Comparison of ENCODE assay signal across 23 cellular contexts in the genomic region with DNA sequence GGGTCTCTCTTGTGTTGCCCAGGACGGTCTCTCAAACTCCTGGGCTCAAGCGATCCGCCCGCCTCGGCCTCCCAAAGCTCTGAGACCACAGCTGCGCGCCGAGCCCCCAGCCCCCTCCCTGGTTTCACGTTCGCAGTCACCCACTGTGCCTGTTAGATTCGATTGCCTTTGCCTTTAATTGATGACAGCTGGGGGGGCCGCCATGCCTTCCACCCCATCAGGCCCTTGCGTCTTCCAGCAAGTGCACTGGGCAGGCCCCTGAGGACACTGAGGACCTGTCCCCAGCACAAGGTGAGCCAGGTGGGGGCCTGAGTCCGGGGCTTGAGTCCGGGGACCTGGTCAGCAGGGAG. TPM values are rescaled to one million over a fixed set of nuclear protein-coding genes. Genes with fewer than 3 reads are reported as not detected.
DNase-seq lines count a peak whose midpoint lies in the region; ATAC-seq and TF ChIP-seq lines count a peak whose summit lies in the region.
"Had no signal": no experiment of that assay in that cellular context is flagged by ENCODE, and none has a peak within 500 bp of the region (broad histone marks: within the 10 kb centered on the region; RNA-seq: fewer than 3 reads in every experiment).

No MANE protein-coding gene starts in this region.

- TF ChIP-seq CTCF in natural killer cell (IDR thresholded peaks at IDR 0.05) (no peak), progenitor cell of endocrine pancreas (IDR thresholded peaks at IDR 0.05; ENCODE audit: unreplicated experiment) (no peak), right lobe of liver (IDR thresholded peaks at IDR 0.05) (no peak)

- H3K27me3 ChIP-seq in aorta (ENCODE audit: control insufficient read depth in 1 of 2, insufficient read depth in 2 of 2, low read length in 1 of 2) (no peaks in the 10 kb centered on the region), right lobe of liver (no peaks in the 10 kb centered on the region)

- no peak overlapping the region for H3K27ac ChIP-seq in aorta (ENCODE audit: low read depth in 1 of 2, low read length in 2 of 2)
- H3K27ac ChIP-seq in right lobe of liver = no peak overlapping the region
- H3K27ac ChIP-seq: A549 had no signal

- H3K36me3 ChIP-seq in aorta (ENCODE audit: control insufficient read depth in 1 of 2, insufficient read depth in 2 of 2, low read length in 1 of 2) (no peaks in the 10 kb centered on the region), right lobe of liver (peaks cover 0 to 14% (median 7%) of the 10 kb centered on the region in 4 donors)

- no peak overlapping the region for H3K4me3 Mint-ChIP-seq in natural killer cell treated with Interleukin-12 subunit alpha and Interleukin-12 subunit beta and Interleukin-15 and Interleukin-18, amount 100 ng/mL, for 72 hours
- H3K4me3 Mint-ChIP-seq in natural killer cell (no peak overlapping the region), progenitor cell of endocrine pancreas (ENCODE audit: low read depth) (no peak overlapping the region)
- H3K4me3 Mint-ChIP-seq: CD4-positive, alpha-beta memory T cell; GM23338; H9 had no signal

- H3K27ac Mint-ChIP-seq in natural killer cell treated with Interleukin-12 subunit alpha and Interleukin-12 subunit beta and Interleukin-15 and Interleukin-18, amount 100 ng/mL, for 72 hours = no peak overlapping the region
- H3K27ac Mint-ChIP-seq in natural killer cell (no peak overlapping the region), progenitor cell of endocrine pancreas (no peak overlapping the region)
- H3K27ac Mint-ChIP-seq: CD4-positive, alpha-beta memory T cell; GM23338; H9 had no signal

- H3K4me1 Mint-ChIP-seq in natural killer cell treated with Interleukin-12 subunit alpha and Interleukin-12 subunit beta and Interleukin-15 and Interleukin-18, amount 100 ng/mL, for 72 hours (ENCODE audit: low read depth in 2 of 2) = peaks cover 0 to 7% of the 10 kb centered on the region in 2 donors
- peaks cover 6 to 9% of the 10 kb centered on the region in 2 donors for H3K4me1 Mint-ChIP-seq in natural killer cell
- peaks cover 1% of the 10 kb centered on the region for H3K4me1 Mint-ChIP-seq in progenitor cell of endocrine pancreas (ENCODE audit: low read depth)
- H3K4me1 Mint-ChIP-seq: GM23338, H9 had no signal

- intact Hi-C loops in natural killer cell (cut with micrococcal nuclease) (no loop called here), aorta (cut with DNase I) (no loop called here), right lobe of liver (cut with DNase I) (no loop called here)

- TF ChIP-seq POLR2A in right lobe of liver (IDR thresholded peaks at IDR 0.05) = no peak

- no peaks in the 10 kb centered on the region for H3K27me3 Mint-ChIP-seq in natural killer cell treated with Interleukin-12 subunit alpha and Interleukin-12 subunit beta and Interleukin-15 and Interleukin-18, amount 100 ng/mL, for 72 hours
- H3K27me3 Mint-ChIP-seq in natural killer cell (ENCODE audit: low read depth in 2 of 2) = no peaks in the 10 kb centered on the region
- no peaks in the 10 kb centered on the region for H3K27me3 Mint-ChIP-seq in progenitor cell of endocrine pancreas
- H3K27me3 Mint-ChIP-seq: CD4-positive, alpha-beta memory T cell had no signal

- no peaks in the 10 kb centered on the region for H3K9me3 ChIP-seq in aorta (ENCODE audit: control insufficient read depth, low read length)
- no peaks in the 10 kb centered on the region for H3K9me3 ChIP-seq in right lobe of liver
- H3K9me3 ChIP-seq: A549 had no signal

- H3K9me3 Mint-ChIP-seq in natural killer cell treated with Interleukin-12 subunit alpha and Interleukin-12 subunit beta and Interleukin-15 and Interleukin-18, amount 100 ng/mL, for 72 hours = no peaks in the 10 kb centered on the region
- no peaks in the 10 kb centered on the region for H3K9me3 Mint-ChIP-seq in natural killer cell
- H3K9me3 Mint-ChIP-seq in progenitor cell of endocrine pancreas (ENCODE audit: low read depth) = no peaks in the 10 kb centered on the region
- H3K9me3 Mint-ChIP-seq: CD4-positive, alpha-beta memory T cell; H9 had no signal

- DNase-seq in natural killer cell treated with Interleukin-12 subunit alpha and Interleukin-12 subunit beta and Interleukin-15 and Interleukin-18, amount 100 ng/mL, for 72 hours (ENCODE audit: low spot score) = peak; percentile 44
- DNase-seq in natural killer cell (no peak), mesenteric fat pad (ENCODE audit: low spot score) (peak; percentile 80), progenitor cell of endocrine pancreas (ENCODE audit: low spot score, unreplicated experiment) (peak; percentile 9), aorta (peak; percentile 42 to 57), NCI-H1694 (lab: John Stamatoyannopoulos, UW) (no peak), right lobe of liver (no peak)
- DNase-seq: 8988T; ACHN; AML-193; Calu3; CD4-positive, alpha-beta memory T cell; COR-L47; DMS53; DMS79 treated with DMSO at 0.1 percent for 48 hours; H9 had no signal

- H3K4me3 ChIP-seq in aorta (ENCODE audit: low read length in 2 of 2) (no peak overlapping the region), right lobe of liver (no peak overlapping the region)
- H3K4me3 ChIP-seq: A549, GM12878, GM23338 had no signal

- H3K4me1 ChIP-seq in aorta (ENCODE audit: control insufficient read depth in 1 of 2, insufficient read depth in 2 of 2, low read length in 2 of 2) = no peaks in the 10 kb centered on the region
- H3K4me1 ChIP-seq in right lobe of liver = peaks cover 0 to 35% (median 6%) of the 10 kb centered on the region in 4 donors

- H3K36me3 Mint-ChIP-seq in natural killer cell treated with Interleukin-12 subunit alpha and Interleukin-12 subunit beta and Interleukin-15 and Interleukin-18, amount 100 ng/mL, for 72 hours = no peaks in the 10 kb centered on the region
- H3K36me3 Mint-ChIP-seq in natural killer cell (no peaks in the 10 kb centered on the region), progenitor cell of endocrine pancreas (ENCODE audit: insufficient read depth) (peaks cover 4% of the 10 kb centered on the region)

- WGBS in aorta, 2 donors = 93% methylated on average over 15 of the region's 15 CpGs
- whole genome bisulfite sequencing in right lobe of liver (ENCODE audit: insufficient coverage, low coverage, low lambda C conversion rate, missing lambda C conversion rate) = 85% methylated on average over 13 of the region's 15 CpGs

- ATAC-seq in natural killer cell treated with Interleukin-12 subunit alpha and Interleukin-12 subunit beta and Interleukin-15 and Interleukin-18, amount 100 ng/mL, for 72 hours = no peak
- ATAC-seq in natural killer cell (no peak), aorta (ENCODE audit: low FRiP score) (no peak), right lobe of liver (no peak), HG03135 (IDR thresholded peaks at IDR 0.05; ENCODE audit: unreplicated experiment) (no peak)
- ATAC-seq: A549, GM12878, GM23338, HCT116 had no signal

RNA-seq across cellular contexts. Expression of gene IGFALS, which starts 3.3 kb away (rescaled TPM):
- under 1 TPM in 1 of 2 donors, not detected in 1; 0.12 TPM for total RNA-seq in natural killer cell treated with Interleukin-12 subunit alpha and Interleukin-12 subunit beta and Interleukin-15 and Interleukin-18, amount 100 ng/mL, for 72 hours
- total RNA-seq in natural killer cell (1 to 10 TPM in 1 of 3 donors, under 1 TPM in 2; 0.47 to 1.1 (median 0.70) TPM), mesenteric fat pad (not detected), progenitor cell of endocrine pancreas (0.60 and 1.2 TPM in 2 replicates), aorta (not detected), right lobe of liver (100 to 1,000 TPM in 1 of 6 experiments, 10 to 100 TPM in 5; 38.7 to 124 (median 85.3) TPM)
- polyA plus RNA-seq in aorta = under 1 TPM in 1 of 2 donors, not detected in 1; 0.84 TPM
- total RNA-seq: Calu3, GM23338, H4, H9 had no signal
- polyA plus RNA-seq: BJ; CD4-positive, alpha-beta memory T cell had no signal

RNA-seq across cellular contexts. Expression of gene NUBP2, which starts 7.5 kb away (rescaled TPM):
- total RNA-seq in natural killer cell treated with Interleukin-12 subunit alpha and Interleukin-12 subunit beta and Interleukin-15 and Interleukin-18, amount 100 ng/mL, for 72 hours = 10 to 100 TPM; 47.9 to 81.8 TPM
- total RNA-seq in natural killer cell = 10 to 100 TPM; 39.5 to 51.9 (median 49.4) TPM
- total RNA-seq in mesenteric fat pad = 35.1 TPM
- total RNA-seq in progenitor cell of endocrine pancreas = 59.9 and 65.4 TPM in 2 replicates
- 10 to 100 TPM; 30.7 to 32.9 TPM for total RNA-seq in aorta
- 10 to 100 TPM; 55.3 to 92.4 TPM for polyA plus RNA-seq in aorta
- 10 to 100 TPM; 21.1 to 90.3 (median 32.6) TPM for total RNA-seq in right lobe of liver

RNA-seq across cellular contexts. Expression of gene SPSB3, which starts 7.9 kb away (rescaled TPM):
- 10 to 100 TPM; 26.9 to 30.1 TPM for total RNA-seq in natural killer cell treated with Interleukin-12 subunit alpha and Interleukin-12 subunit beta and Interleukin-15 and Interleukin-18, amount 100 ng/mL, for 72 hours
- total RNA-seq in natural killer cell = 100 to 1,000 TPM; 100 to 122 (median 110) TPM
- 28.8 TPM for total RNA-seq in mesenteric fat pad
- total RNA-seq in progenitor cell of endocrine pancreas = 47.8 and 50.2 TPM in 2 replicates
- 10 to 100 TPM; 33.6 to 33.7 TPM for total RNA-seq in aorta
- polyA plus RNA-seq in aorta = 100 to 1,000 TPM in 1 of 2 donors, 10 to 100 TPM in 1; 25.8 to 322 TPM
- 10 to 100 TPM; 18.6 to 42.5 (median 34.5) TPM for total RNA-seq in right lobe of liver

RNA-seq across cellular contexts. Expression of gene MRPS34, which starts 17.3 kb away (rescaled TPM):
- total RNA-seq in natural killer cell treated with Interleukin-12 subunit alpha and Interleukin-12 subunit beta and Interleukin-15 and Interleukin-18, amount 100 ng/mL, for 72 hours = 100 to 1,000 TPM in 1 of 2 donors, 10 to 100 TPM in 1; 98.1 to 192 TPM
- total RNA-seq in natural killer cell (10 to 100 TPM; 26.5 to 42.0 (median 41.4) TPM), mesenteric fat pad (71.3 TPM), progenitor cell of endocrine pancreas (77.2 and 84.6 TPM in 2 replicates), aorta (10 to 100 TPM; 36.5 to 40.5 TPM), right lobe of liver (10 to 100 TPM; 42.5 to 90.5 (median 52.9) TPM)
- polyA plus RNA-seq in aorta = 10 to 100 TPM; 67.7 to 74.2 TPM

RNA-seq across cellular contexts. Expression of gene EME2, which starts 17.6 kb away (rescaled TPM):
- 10 to 100 TPM; 34.8 to 55.0 TPM for total RNA-seq in natural killer cell treated with Interleukin-12 subunit alpha and Interleukin-12 subunit beta and Interleukin-15 and Interleukin-18, amount 100 ng/mL, for 72 hours
- total RNA-seq in natural killer cell = 10 to 100 TPM; 30.0 to 33.8 (median 30.1) TPM
- total RNA-seq in mesenteric fat pad = 14.5 TPM
- 50.6 and 53.4 TPM in 2 replicates for total RNA-seq in progenitor cell of endocrine pancreas
- total RNA-seq in aorta = 10 to 100 TPM; 15.8 to 23.7 TPM
- 10 to 100 TPM in 1 of 2 donors, 1 to 10 TPM in 1; 1.6 to 20.6 TPM for polyA plus RNA-seq in aorta
- total RNA-seq in right lobe of liver = 10 to 100 TPM in 1 of 6 experiments, 1 to 10 TPM in 5; 3.8 to 11.1 (median 5.0) TPM

Comparison
In these comparisons a context has a peak if more than half of its experiments do, and no peak if none do; other contexts are left out.
1. DNase-seq: peak in natural killer cell treated with Interleukin-12 subunit alpha and Interleukin-12 subunit beta and Interleukin-15 and Interleukin-18, amount 100 ng/mL, for 72 hours (single experiment), mesenteric fat pad (single experiment), progenitor cell of endocrine pancreas (single experiment) and aorta (2 of 2); none in natural killer cell (single experiment), NCI-H1694 (single experiment) and right lobe of liver (0 of 3).
2. RNA of gene IGFALS, which starts 3.3 kb away (total RNA-seq): 38.7 to 124 TPM in right lobe of liver; 0.60 to 1.2 TPM in progenitor cell of endocrine pancreas, 0.47 to 1.1 TPM in natural killer cell, not detected in mesenteric fat pad (single experiment), 0.12 TPM in natural killer cell treated with Interleukin-12 subunit alpha and Interleukin-12 subunit beta and Interleukin-15 and Interleukin-18, amount 100 ng/mL, for 72 hours and not detected in aorta; every median in the first group is over 10 times any median in the second.